ENCODE assay signal across 1 cellular context in the genomic region with DNA sequence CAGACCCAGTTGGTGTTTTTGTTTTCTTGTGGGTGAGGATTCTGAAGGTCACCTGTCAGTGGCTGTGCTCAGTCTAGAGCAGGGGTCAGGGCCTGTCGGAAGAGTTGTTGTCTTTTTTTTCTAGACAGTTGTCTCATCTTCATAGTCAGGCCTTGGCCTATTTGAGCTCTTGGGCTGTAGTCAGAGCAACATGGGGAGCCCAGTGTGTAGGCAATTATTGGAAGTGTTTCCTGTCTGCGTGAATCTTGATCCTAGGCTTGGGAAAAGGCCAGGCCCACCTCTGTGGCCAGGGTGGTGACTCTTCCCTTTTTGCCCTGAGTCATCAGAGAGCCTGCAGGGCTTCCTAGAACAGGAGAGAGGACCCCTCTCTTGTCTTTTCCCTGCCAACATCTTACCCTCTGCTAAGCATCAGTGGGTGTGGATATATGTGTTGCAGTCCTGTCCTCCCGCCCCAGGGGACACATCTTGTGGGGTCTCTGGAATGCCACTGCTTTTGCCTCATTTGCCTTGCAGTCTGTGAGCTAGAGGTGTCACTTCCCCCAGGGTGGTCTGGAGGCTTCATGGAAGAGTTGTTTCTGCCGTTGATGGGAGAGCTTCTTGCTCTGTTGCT.
TF ChIP-seq lines count a peak whose summit lies in the region.

No MANE protein-coding gene starts in this region.

TF ChIP-seq in GM12891, 5 proteins besides CTCF, POLR2A, EP300 and RAD21:
- TF ChIP-seq TAF1 (IDR thresholded peaks at IDR 0.05; ENCODE audit: low read depth, low read length) (no peak), POLR2AphosphoS5 (IDR thresholded peaks at IDR 0.05; ENCODE audit: low read depth, low read length) (no peak), PAX5 (IDR thresholded peaks at IDR 0.05; ENCODE audit: insufficient read depth, low read length, severe bottlenecking) (no peak), POU2F2 (IDR thresholded peaks at IDR 0.05; ENCODE audit: low read depth, low read length) (no peak), SPI1 (IDR thresholded peaks at IDR 0.05; ENCODE audit: low read depth, low read length) (no peak)
